ENCODE assay signal across 1 cellular context in genomic region chr16:30335598-30336474, GRCh38.
TF ChIP-seq lines count a peak whose summit lies in the region.

No MANE protein-coding gene starts in this region.

TF ChIP-seq in K562, 482 proteins besides CTCF, POLR2A, EP300 and RAD21:
- TF ChIP-seq ZBTB7A (IDR thresholded peaks at IDR 0.05; ENCODE audit: borderline replicate concordance, control insufficient read depth, low read depth, low read length) (0 out of 2 replicates have a peak, but pooled peaks have one; percentile 7), ZNF436 (CRISPR knock-in tag; IDR thresholded peaks at IDR 0.05) (no peak), HMG20A (CRISPR knock-in tag; conservative IDR thresholded peaks at IDR 0.05) (no peak), ZNF696 (CRISPR knock-in tag; conservative IDR thresholded peaks at IDR 0.05) (no peak), ZBTB2 (IDR thresholded peaks at IDR 0.05) (no peak)
- TF ChIP-seq, protein P1, sequence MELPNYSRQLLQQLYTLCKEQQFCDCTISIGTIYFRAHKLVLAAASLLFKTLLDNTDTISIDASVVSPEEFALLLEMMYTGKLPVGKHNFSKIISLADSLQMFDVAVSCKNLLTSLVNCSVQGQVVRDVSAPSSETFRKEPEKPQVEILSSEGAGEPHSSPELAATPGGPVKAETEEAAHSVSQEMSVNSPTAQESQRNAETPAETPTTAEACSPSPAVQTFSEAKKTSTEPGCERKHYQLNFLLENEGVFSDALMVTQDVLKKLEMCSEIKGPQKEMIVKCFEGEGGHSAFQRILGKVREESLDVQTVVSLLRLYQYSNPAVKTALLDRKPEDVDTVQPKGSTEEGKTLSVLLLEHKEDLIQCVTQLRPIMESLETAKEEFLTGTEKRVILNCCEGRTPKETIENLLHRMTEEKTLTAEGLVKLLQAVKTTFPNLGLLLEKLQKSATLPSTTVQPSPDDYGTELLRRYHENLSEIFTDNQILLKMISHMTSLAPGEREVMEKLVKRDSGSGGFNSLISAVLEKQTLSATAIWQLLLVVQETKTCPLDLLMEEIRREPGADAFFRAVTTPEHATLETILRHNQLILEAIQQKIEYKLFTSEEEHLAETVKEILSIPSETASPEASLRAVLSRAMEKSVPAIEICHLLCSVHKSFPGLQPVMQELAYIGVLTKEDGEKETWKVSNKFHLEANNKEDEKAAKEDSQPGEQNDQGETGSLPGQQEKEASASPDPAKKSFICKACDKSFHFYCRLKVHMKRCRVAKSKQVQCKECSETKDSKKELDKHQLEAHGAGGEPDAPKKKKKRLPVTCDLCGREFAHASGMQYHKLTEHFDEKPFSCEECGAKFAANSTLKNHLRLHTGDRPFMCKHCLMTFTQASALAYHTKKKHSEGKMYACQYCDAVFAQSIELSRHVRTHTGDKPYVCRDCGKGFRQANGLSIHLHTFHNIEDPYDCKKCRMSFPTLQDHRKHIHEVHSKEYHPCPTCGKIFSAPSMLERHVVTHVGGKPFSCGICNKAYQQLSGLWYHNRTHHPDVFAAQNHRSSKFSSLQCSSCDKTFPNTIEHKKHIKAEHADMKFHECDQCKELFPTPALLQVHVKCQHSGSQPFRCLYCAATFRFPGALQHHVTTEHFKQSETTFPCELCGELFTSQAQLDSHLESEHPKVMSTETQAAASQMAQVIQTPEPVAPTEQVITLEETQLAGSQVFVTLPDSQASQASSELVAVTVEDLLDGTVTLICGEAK (IDR thresholded peaks at IDR 0.05), result peak; percentile 24; the same call in 1 of the 2 replicates
- TF ChIP-seq, protein P1 (CRISPR knock-in tag; IDR thresholded peaks at IDR 0.05), result no peak
